In genomic region chr1:183159960-183160359, GRCh38 we compare ENCODE assay signal across 12 cellular contexts. TPM values are rescaled to one million over a fixed set of nuclear protein-coding genes. Genes with fewer than 3 reads are reported as not detected.
DNase-seq lines count a peak whose midpoint lies in the region; ATAC-seq and TF ChIP-seq lines count a peak whose summit lies in the region.
"Had no signal": no experiment of that assay in that cellular context is flagged by ENCODE, and none has a peak within 500 bp of the region (broad histone marks: within the 10 kb centered on the region; RNA-seq: fewer than 3 reads in every experiment).

No MANE protein-coding gene starts in this region.

- DNase-seq in AG20443 (ENCODE audit: low spot score) = peak; percentile 23
- DNase-seq in WTC11 (ENCODE audit: low spot score) = no peak
- peak; percentile 83 to 86 for DNase-seq in left lung
- no peak for DNase-seq in NCI-H2107 (lab: John Stamatoyannopoulos, UW)
- DNase-seq: activated CD4-positive, alpha-beta T cell treated with anti-CD3 and anti-CD28 coated beads, Interleukin-2, amount 10 ng/mL, durations not matched to agents 7 days and 5 days; kidney glomerular epithelial cell; psoas muscle had no signal

- no peak overlapping the region for H3K27ac ChIP-seq in left lung
- H3K27ac ChIP-seq: psoas muscle had no signal

- H3K4me1 ChIP-seq in left lung = no peaks in the 10 kb centered on the region
- H3K4me1 ChIP-seq: psoas muscle had no signal

- H3K4me3 ChIP-seq in left lung = no peak overlapping the region
- H3K4me3 ChIP-seq: GM12878, psoas muscle had no signal

- H3K4me3 Mint-ChIP-seq in WTC11 = no peak overlapping the region
- H3K4me3 Mint-ChIP-seq: activated CD4-positive, alpha-beta T cell treated with anti-CD3 and anti-CD28 coated beads, Interleukin-2, amount 10 ng/mL, durations not matched to agents 7 days and 5 days had no signal

- H3K27me3 Mint-ChIP-seq in WTC11 (ENCODE audit: low read depth) = no peaks in the 10 kb centered on the region
- H3K27me3 Mint-ChIP-seq: activated CD4-positive, alpha-beta T cell treated with anti-CD3 and anti-CD28 coated beads, Interleukin-2, amount 10 ng/mL, durations not matched to agents 7 days and 5 days had no signal

- peak; percentile 36 for TF ChIP-seq RAD21 in Ishikawa (IDR thresholded peaks at IDR 0.05; ENCODE audit: low read depth)

- H3K27me3 ChIP-seq in left lung = no peaks in the 10 kb centered on the region

- no peak for TF ChIP-seq CTCF in WTC11 (IDR thresholded peaks at IDR 0.05)
- TF ChIP-seq CTCF in left lung (IDR thresholded peaks at IDR 0.05) = no peak

- CTCF ChIA-PET in WTC11 (lab: Charles Lee) = interaction anchor here (1.0 kb wide), 1 partner anchor 75 kb away, joined by 3 read pairs; no protein-coding TSS in a partner anchor

- H3K36me3 ChIP-seq in left lung = no peaks in the 10 kb centered on the region

- H3K9me3 ChIP-seq in left lung = no peaks in the 10 kb centered on the region
- H3K9me3 ChIP-seq: psoas muscle had no signal

- POLR2A ChIA-PET in WTC11 (lab: Charles Lee) = no interaction called here

- H3K9me3 Mint-ChIP-seq in WTC11 = no peaks in the 10 kb centered on the region
- H3K9me3 Mint-ChIP-seq: activated CD4-positive, alpha-beta T cell treated with anti-CD3 and anti-CD28 coated beads, Interleukin-2, amount 10 ng/mL, durations not matched to agents 7 days and 5 days had no signal

- TF ChIP-seq EP300 in Ishikawa (IDR thresholded peaks at IDR 0.05; ENCODE audit: borderline replicate concordance) = peak; percentile 85

- H3K4me1 Mint-ChIP-seq in WTC11 = peaks cover 8% of the 10 kb centered on the region
- H3K4me1 Mint-ChIP-seq: activated CD4-positive, alpha-beta T cell treated with anti-CD3 and anti-CD28 coated beads, Interleukin-2, amount 10 ng/mL, durations not matched to agents 7 days and 5 days had no signal

- no peaks in the 10 kb centered on the region for H3K36me3 Mint-ChIP-seq in WTC11

- no peak overlapping the region for H3K27ac Mint-ChIP-seq in WTC11
- H3K27ac Mint-ChIP-seq: activated CD4-positive, alpha-beta T cell treated with anti-CD3 and anti-CD28 coated beads, Interleukin-2, amount 10 ng/mL, durations not matched to agents 7 days and 5 days had no signal

- intact Hi-C loops in left lung (cut with DNase I) = no loop called here

- ATAC-seq in WTC11 = peak; percentile 38
- ATAC-seq in left lung = peak; percentile 100
- ATAC-seq in activated CD4-positive, CD25-positive, alpha-beta regulatory T cell treated with anti-CD3 and anti-CD28 coated beads, Interleukin-2, amount 50 U/mL, for 24 hours = no peak
- ATAC-seq in GM21390 (IDR thresholded peaks at IDR 0.05; ENCODE audit: unreplicated experiment) = no peak
- no peak for ATAC-seq in GM18858 (IDR thresholded peaks at IDR 0.05; ENCODE audit: unreplicated experiment)
- ATAC-seq: GM12878, psoas muscle had no signal

TF ChIP-seq in Ishikawa, 13 proteins besides CTCF, POLR2A, EP300 and RAD21 (continues in another document):
- TF ChIP-seq CEBPB (IDR thresholded peaks at IDR 0.05) (peak; percentile 26; the same call in 1 of the 2 replicates), CREB1 (IDR thresholded peaks at IDR 0.05; ENCODE audit: low read depth) (peak; percentile 62; the same call in 1 of the 2 replicates), MAX (IDR thresholded peaks at IDR 0.05) (peak; percentile 94), EGR1 (IDR thresholded peaks at IDR 0.05) (no peak; the same call in 1 of the 2 replicates), REST (IDR thresholded peaks at IDR 0.05; ENCODE audit: low read depth) (no peak), TAF1 (IDR thresholded peaks at IDR 0.05; ENCODE audit: low read depth) (peak; percentile 48; the same call in 1 of the 2 replicates), YY1 (IDR thresholded peaks at IDR 0.05; ENCODE audit: low read depth) (peak; percentile 81; the same call in 1 of the 2 replicates), FOXM1 (IDR thresholded peaks at IDR 0.05; ENCODE audit: borderline replicate concordance, low read depth) (peak; percentile 75), ZBTB7A (IDR thresholded peaks at IDR 0.05; ENCODE audit: low read depth) (no peak)

TF ChIP-seq in WTC11, 78 proteins besides CTCF, POLR2A, EP300 and RAD21:
- TF ChIP-seq PREB (CRISPR knock-in tag; IDR thresholded peaks at IDR 0.05; ENCODE audit: borderline replicate concordance) (no peak), SMAD3 (CRISPR knock-in tag; IDR thresholded peaks at IDR 0.05; ENCODE audit: borderline replicate concordance) (no peak), RORB (CRISPR knock-in tag; IDR thresholded peaks at IDR 0.05) (no peak), CBFB (CRISPR knock-in tag; IDR thresholded peaks at IDR 0.05; ENCODE audit: low read depth) (no peak), FOXP4 (CRISPR knock-in tag; IDR thresholded peaks at IDR 0.05) (no peak), FOXK1 (CRISPR knock-in tag; IDR thresholded peaks at IDR 0.05) (no peak)

RNA-seq across cellular contexts. Expression of gene LAMC2, which starts 26.1 kb away (rescaled TPM):
- total RNA-seq in WTC11 (2021) (6.5 to 7.9 TPM (median 6.5 TPM) in 3 replicates), left lung (100 to 1,000 TPM in 1 of 2 donors, 10 to 100 TPM in 1; 46.8 to 104 TPM)

Comparison
In these comparisons a context has a peak if more than half of its experiments do, and no peak if none do; other contexts are left out.
1. DNase-seq: peak in AG20443 (single experiment) and left lung (2 of 2); none in WTC11 (single experiment) and NCI-H2107 (single experiment).
2. ATAC-seq: peak in WTC11 (single experiment) and left lung (single experiment); none in activated CD4-positive, CD25-positive, alpha-beta regulatory T cell treated with anti-CD3 and anti-CD28 coated beads, Interleukin-2, amount 50 U/mL, for 24 hours (0 of 2), GM21390 (single experiment) and GM18858 (single experiment).